Comparison of ENCODE assay signal across 14 cellular contexts in the genomic region with DNA sequence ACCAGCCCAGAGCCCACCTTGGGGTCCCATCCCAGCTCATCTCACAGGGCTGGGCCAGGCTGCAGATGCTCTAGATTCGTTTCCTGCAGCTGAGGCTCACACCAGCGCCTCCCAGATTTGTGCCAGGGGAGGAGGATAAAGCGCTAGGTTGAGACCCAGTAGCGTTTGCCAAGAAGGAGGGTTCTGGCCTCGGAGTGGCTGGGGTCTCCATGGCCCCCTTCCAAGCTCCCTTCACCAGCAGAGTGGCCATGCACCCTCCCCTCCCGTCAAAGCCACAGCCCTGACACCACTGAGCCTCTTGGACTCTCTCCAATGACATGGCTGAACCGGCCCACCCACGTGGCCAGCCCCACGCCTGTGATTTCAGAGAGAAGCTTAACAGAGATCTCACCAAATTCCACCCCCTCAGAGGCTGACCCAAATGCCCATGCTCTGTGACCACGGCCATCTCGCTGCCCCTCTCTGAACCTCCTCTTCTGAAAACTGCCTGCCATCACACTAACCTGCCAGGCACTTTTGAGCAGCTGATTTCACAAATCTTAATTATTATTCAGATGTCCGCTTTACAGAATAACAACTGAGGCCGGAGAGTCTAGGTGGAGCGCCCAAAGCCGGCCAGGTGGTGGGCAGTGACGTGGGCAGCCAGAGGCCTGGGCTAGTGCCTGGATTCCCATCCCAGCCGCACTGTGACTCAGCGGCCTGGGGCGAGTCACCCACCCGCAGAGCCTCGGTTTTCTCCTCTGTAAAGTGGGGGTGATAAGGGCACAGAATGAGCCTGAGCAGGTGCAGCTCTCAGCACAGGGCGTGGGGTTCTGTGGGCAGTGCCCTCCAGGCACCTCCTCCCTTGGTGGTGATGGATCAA.
DNase-seq lines count a peak whose midpoint lies in the region; ATAC-seq and TF ChIP-seq lines count a peak whose summit lies in the region.
"Had no signal": no experiment of that assay in that cellular context is flagged by ENCODE, and none has a peak within 500 bp of the region (broad histone marks: within the 10 kb centered on the region; RNA-seq: fewer than 3 reads in every experiment).

No MANE protein-coding gene starts in this region.

- no peak overlapping the region for H3K9ac ChIP-seq in fibroblast of lung (ENCODE audit: insufficient read depth, low read length)

- peak overlapping the region in 3 of 4 donors; percentile 1 to 16 (median 7) for H3K27ac ChIP-seq in Peyer's patch
- no peak overlapping the region for H3K27ac ChIP-seq in fibroblast of lung (ENCODE audit: insufficient read depth, low read length)
- H3K27ac ChIP-seq: thoracic aorta, VCaP had no signal

- H3K9me3 ChIP-seq in Peyer's patch (no peaks in the 10 kb centered on the region), fibroblast of lung (ENCODE audit: control insufficient read depth, insufficient read depth, low read depth, low read length) (no peaks in the 10 kb centered on the region)
- H3K9me3 ChIP-seq: HAP-1, thoracic aorta had no signal

- H3K27me3 ChIP-seq in Peyer's patch (no peaks in the 10 kb centered on the region), fibroblast of lung (ENCODE audit: control insufficient read depth, insufficient read depth, low read length) (no peaks in the 10 kb centered on the region)

- no peak overlapping the region for H3K4me3 ChIP-seq in Peyer's patch
- H3K4me3 ChIP-seq in fibroblast of lung (replicated peaks in 1 of 4; ENCODE audit: control extremely low read depth in 1 of 4, insufficient read depth in 1 of 4, low read depth in 3 of 4, low read length in 4 of 4): no peak overlapping the region
- H3K4me3 ChIP-seq: HAP-1, thoracic aorta had no signal

- no peaks in the 10 kb centered on the region for H3K79me2 ChIP-seq in fibroblast of lung (ENCODE audit: control insufficient read depth, insufficient read depth, low read length)

- intact Hi-C loops in posterior vena cava (cut with DNase I): no loop called here

- peak; percentile 62 for DNase-seq in Daoy (ENCODE audit: low read depth)
- DNase-seq in Peyer's patch: no peak
- DNase-seq in fibroblast of lung (ENCODE audit: low read depth in 2 of 2): peak; percentile 34 to 81
- peak; percentile 79 for DNase-seq in posterior vena cava (ENCODE audit: low spot score)
- DNase-seq in foreskin melanocyte: no peak
- DNase-seq: activated gamma-delta T cell; NCI-H1048; stimulated activated CD4-positive, alpha-beta T cell treated with anti-CD3 and anti-CD28 coated beads, Interleukin-4, amount 100 ng/mL, for 4 hours had no signal

- H2AFZ ChIP-seq in fibroblast of lung (ENCODE audit: low read length): peak overlapping the region; percentile 35

- H3K4me2 ChIP-seq in fibroblast of lung (ENCODE audit: extremely low read depth, insufficient read depth, low read length): peak overlapping the region; percentile 40

- H4K20me1 ChIP-seq in fibroblast of lung (ENCODE audit: control insufficient read depth, extremely low read depth, insufficient read depth, low read length): no peaks in the 10 kb centered on the region

- H3K4me1 ChIP-seq in Peyer's patch (peaks cover 8 to 32% (median 10%) of the 10 kb centered on the region in 4 donors), fibroblast of lung (ENCODE audit: control insufficient read depth, extremely low read depth, insufficient read depth, low read length) (peaks cover 19% of the 10 kb centered on the region)

- TF ChIP-seq POLR2A in Peyer's patch (IDR thresholded peaks at IDR 0.05): no peak

- ATAC-seq in GM21447 (IDR thresholded peaks at IDR 0.05; ENCODE audit: unreplicated experiment) (no peak), GM21737 (IDR thresholded peaks at IDR 0.05; ENCODE audit: unreplicated experiment) (no peak), GM18861 (IDR thresholded peaks at IDR 0.05; ENCODE audit: unreplicated experiment) (no peak)

- TF ChIP-seq CTCF in Peyer's patch (IDR thresholded peaks at IDR 0.05) (no peak), fibroblast of lung (conservative IDR thresholded peaks at IDR 0.05 in 1 of 2, IDR thresholded peaks at IDR 0.05 in 1 of 2; ENCODE audit: low read depth in 1 of 2, low read length in 2 of 2) (no peak)

- H3K36me3 ChIP-seq in Peyer's patch (no peaks in the 10 kb centered on the region), fibroblast of lung (ENCODE audit: control insufficient read depth, insufficient read depth, low read length) (no peaks in the 10 kb centered on the region)
- H3K36me3 ChIP-seq: HAP-1, thoracic aorta had no signal

Comparison
In these comparisons a context has a peak if more than half of its experiments do, and no peak if none do; other contexts are left out.
1. DNase-seq: peak in Daoy (single experiment), fibroblast of lung (2 of 2) and posterior vena cava (single experiment); none in Peyer's patch (0 of 3) and foreskin melanocyte (single experiment).